In genomic region chr5:73564018-73564417, GRCh38 we compare ENCODE assay signal across 8 cellular contexts. TPM values are rescaled to one million over a fixed set of nuclear protein-coding genes. Genes with fewer than 3 reads are reported as not detected.
A peak's percentile ranks its signal among the peaks of the same experiment; 100 is the strongest.
DNase-seq lines count a peak whose midpoint lies in the region; ATAC-seq and TF ChIP-seq lines count a peak whose summit lies in the region.

No MANE protein-coding gene starts in this region.

- DNase-seq in Caco-2: no peak
- DNase-seq in NCI-H69 (lab: John Stamatoyannopoulos, UW): peak; percentile 24
- DNase-seq in osteoblast (ENCODE audit: insufficient read length, low spot score, missing footprints): no peak
- DNase-seq in hippocampal formation (lab: John Stamatoyannopoulos, UW): no peak
- no peak for DNase-seq in stimulated activated CD4-positive, alpha-beta T cell treated with anti-CD3 and anti-CD28 coated beads, Interleukin-1b, Interleukin-23, amount 100 ng/mL, for 48 hours
- no peak for DNase-seq in GM13977 (ENCODE audit: low spot score)

- peak overlapping the region; percentile 90 for H3K27ac Mint-ChIP-seq in Caco-2 (ENCODE audit: unreplicated experiment)

- H3K27me3 ChIP-seq in Caco-2 (replicated peaks; ENCODE audit: control insufficient read depth, insufficient read depth, low read length) (no peaks in the 10 kb centered on the region), ectodermal cell (ENCODE audit: control insufficient read depth, insufficient read depth, low read length, poor library complexity, severe bottlenecking) (no peaks in the 10 kb centered on the region), osteoblast (ENCODE audit: insufficient read depth, low read length) (no peaks in the 10 kb centered on the region)

- H3K9me3 ChIP-seq in Caco-2: no peaks in the 10 kb centered on the region; the same call in 1 of the 2 replicates
- H3K9me3 ChIP-seq in ectodermal cell (ENCODE audit: control insufficient read depth, low read length): no peaks in the 10 kb centered on the region
- no peaks in the 10 kb centered on the region for H3K9me3 ChIP-seq in osteoblast (ENCODE audit: low read depth, low read length)

- H3K27me3 Mint-ChIP-seq in Caco-2 (ENCODE audit: insufficient read depth, unreplicated experiment): no peaks in the 10 kb centered on the region

- H3K27ac ChIP-seq in ectodermal cell (ENCODE audit: insufficient read depth, low read depth, low read length, poor library complexity, severe bottlenecking) (no peak overlapping the region), osteoblast (ENCODE audit: low read depth, low read length) (peak overlapping the region; percentile 94)

- TF ChIP-seq CTCF in Caco-2 (IDR thresholded peaks at IDR 0.05; ENCODE audit: insufficient read depth in 1 of 2, low read depth in 1 of 2, low read length in 1 of 2, severe bottlenecking in 1 of 2, unreplicated experiment in 1 of 2) (no peak), osteoblast (IDR thresholded peaks at IDR 0.05; ENCODE audit: extremely low read depth, low read depth, low read length) (no peak), GM13977 (IDR thresholded peaks at IDR 0.05; ENCODE audit: extremely low read depth, insufficient read depth, missing control alignments) (no peak)

- H3K79me2 ChIP-seq in osteoblast (ENCODE audit: insufficient read depth, low read length): peaks cover 56% of the 10 kb centered on the region

- peak overlapping the region; percentile 83 for H3K4me2 ChIP-seq in osteoblast (ENCODE audit: insufficient read depth, low read length)

- no TSS peak for BruUV-seq in Caco-2 (replicated peaks; lab: Mats Ljungman, UMichigan)

- in situ Hi-C loops in GM13977 (cut with MboI; ENCODE audit: low pct_unique_long_range_greater_than_20kb, low sequenced_read_pairs, unreplicated experiment): no loop called here

- H3K4me1 ChIP-seq in Caco-2 (peaks cover 9% of the 10 kb centered on the region; the same call in 1 of the 2 replicates), ectodermal cell (ENCODE audit: control insufficient read depth, insufficient read depth, low read length) (peaks cover 13% of the 10 kb centered on the region), osteoblast (ENCODE audit: insufficient read depth, low read length) (peaks cover 21% of the 10 kb centered on the region)

- H2AFZ ChIP-seq in osteoblast (ENCODE audit: low read length): peak overlapping the region; percentile 97

- intact Hi-C loops in Caco-2 (cut with micrococcal nuclease; ENCODE audit: unreplicated experiment): no loop called here

- peaks cover 11% of the 10 kb centered on the region for H3K36me3 Mint-ChIP-seq in Caco-2 (ENCODE audit: insufficient read depth, unreplicated experiment)

- H4K20me1 ChIP-seq in osteoblast (ENCODE audit: insufficient read depth, low read length): no peaks in the 10 kb centered on the region

- CTCF ChIA-PET in Caco-2 (lab: Charles Lee): no interaction called here

- ATAC-seq in HG03439 (IDR thresholded peaks at IDR 0.05; ENCODE audit: unreplicated experiment): no peak

- H3K4me1 Mint-ChIP-seq in Caco-2 (ENCODE audit: low read depth, unreplicated experiment): peaks cover 12% of the 10 kb centered on the region

- H3K4me3 ChIP-seq in Caco-2 (ENCODE audit: low read depth, low read length): peak overlapping the region; percentile 61
- peak overlapping the region; percentile 65 for H3K4me3 ChIP-seq in ectodermal cell (ENCODE audit: insufficient read depth, low read depth, low read length)
- peak overlapping the region; percentile 76 for H3K4me3 ChIP-seq in osteoblast (ENCODE audit: insufficient read depth, low read length)

- no peaks in the 10 kb centered on the region for H3K9me3 Mint-ChIP-seq in Caco-2 (ENCODE audit: unreplicated experiment)

- H3K36me3 ChIP-seq in Caco-2 (ENCODE audit: control insufficient read depth, insufficient read depth, low read length): no peaks in the 10 kb centered on the region
- peaks cover 13% of the 10 kb centered on the region for H3K36me3 ChIP-seq in ectodermal cell (ENCODE audit: control insufficient read depth, insufficient read depth, low read length)
- peaks cover 28% of the 10 kb centered on the region for H3K36me3 ChIP-seq in osteoblast (ENCODE audit: insufficient read depth, low read length)

- POLR2A ChIA-PET in Caco-2 (lab: Charles Lee): interaction anchor here (1.4 kb wide), 1 partner anchor 20 kb away, joined by 3 read pairs; no protein-coding TSS in a partner anchor

- WGBS in ectodermal cell, 2 experiments: 78 to 79% methylated on average over 3 of the region's 3 CpGs

- peak overlapping the region; percentile 84 for H3K4me3 Mint-ChIP-seq in Caco-2 (ENCODE audit: unreplicated experiment)

RNA-seq across cellular contexts. Expression of gene ANKRA2, which starts 1.4 kb away (rescaled TPM):
- total RNA-seq in Caco-2 (2022) (9.2 and 10.2 TPM in 2 replicates), osteoblast (25.3 and 36.2 TPM in 2 replicates)
- 33.5 TPM for polyA plus RNA-seq in ectodermal cell (2013, experiment 1 of 4)
- 25.5 TPM for polyA plus RNA-seq in ectodermal cell (2013, experiment 2 of 4)
- polyA plus RNA-seq in ectodermal cell (2013, experiment 3 of 4): 33.2 TPM
- polyA plus RNA-seq in ectodermal cell (2013, experiment 4 of 4): 38.6 TPM

RNA-seq across cellular contexts. Expression of gene UTP15, which starts 1.5 kb away (rescaled TPM):
- total RNA-seq in Caco-2 (2022) (29.1 and 33.0 TPM in 2 replicates), osteoblast (20.6 and 24.2 TPM in 2 replicates)
- polyA plus RNA-seq in ectodermal cell (2013, experiment 1 of 4): 21.1 TPM
- polyA plus RNA-seq in ectodermal cell (2013, experiment 2 of 4): 22.8 TPM
- polyA plus RNA-seq in ectodermal cell (2013, experiment 3 of 4): 13.0 TPM
- polyA plus RNA-seq in ectodermal cell (2013, experiment 4 of 4): 14.2 TPM
